In the genomic region with DNA sequence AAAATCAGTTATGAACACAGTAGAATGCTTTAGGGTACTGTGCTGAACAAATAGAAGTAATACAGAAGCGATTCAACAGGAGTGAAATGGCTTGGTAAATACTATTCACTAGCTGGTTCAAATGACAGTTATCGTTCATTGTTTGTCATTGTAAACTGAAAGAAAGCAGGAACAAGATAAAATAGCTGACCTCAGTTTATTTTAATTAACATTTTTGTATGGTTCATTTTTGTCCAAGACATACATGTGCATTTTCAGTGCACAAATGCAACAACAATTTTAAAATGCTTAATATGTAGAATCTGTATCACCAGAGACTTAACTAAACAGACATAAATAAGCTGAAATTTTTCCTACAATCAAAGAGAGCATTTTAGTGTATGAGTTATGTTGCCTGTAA, we compare ENCODE assay signal across 18 cellular contexts. TPM values are rescaled to one million over a fixed set of nuclear protein-coding genes. Genes with fewer than 3 reads are reported as not detected.
A peak's percentile ranks its signal among the peaks of the same experiment; 100 is the strongest.
DNase-seq lines count a peak whose midpoint lies in the region; ATAC-seq, FAIRE-seq and TF ChIP-seq lines count a peak whose summit lies in the region.
"Had no signal": no experiment of that assay in that cellular context is flagged by ENCODE, and none has a peak within 500 bp of the region (broad histone marks: within the 10 kb centered on the region; RNA-seq: fewer than 3 reads in every experiment).

No MANE protein-coding gene starts in this region.

- intact Hi-C loops in HepG2 (cut with micrococcal nuclease; ENCODE audit: unreplicated experiment) (no loop called here), right lobe of liver (cut with DNase I) (no loop called here)
- intact Hi-C loops in activated CD4-positive, alpha-beta T cell treated with anti-CD3 and anti-CD28 coated beads for 36 hours (cut with DNase I, micrococcal nuclease), result no loop called here

- no peaks in the 10 kb centered on the region for H3K79me2 ChIP-seq in HepG2 (ENCODE audit: insufficient read depth, low read length)

- CTCF ChIA-PET in HepG2 (lab: Yijun Ruan, JAX; ENCODE audit: low intra/inter-chr PET ratio, low total read pairs), result no interaction called here
- CTCF ChIA-PET in activated CD4-positive, alpha-beta T cell treated with anti-CD3 and anti-CD28 coated beads for 36 hours (lab: Charles Lee), result interaction anchor here (1.3 kb wide), 1 partner anchor 14 kb away, joined by 5 read pairs; no protein-coding TSS in a partner anchor

- H3K36me3 ChIP-seq in HepG2 (replicated peaks in 1 of 2; ENCODE audit: control insufficient read depth in 1 of 2, insufficient read depth in 2 of 2, low read length in 2 of 2) (no peaks in the 10 kb centered on the region), right lobe of liver (no peaks in the 10 kb centered on the region)
- H3K36me3 ChIP-seq: BE2C, HAP-1 had no signal

- H3K4me3 ChIP-seq in HepG2 (replicated peaks in 1 of 3; ENCODE audit: insufficient read depth in 1 of 3, low read depth in 2 of 3, low read length in 3 of 3) (no peak overlapping the region), right lobe of liver (no peak overlapping the region)
- H3K4me3 ChIP-seq: HAP-1 had no signal

- TF ChIP-seq CTCF in HepG2 (CRISPR knock-in tag; IDR thresholded peaks at IDR 0.05), result no peak
- no peak for TF ChIP-seq CTCF in right lobe of liver (IDR thresholded peaks at IDR 0.05)

- no peaks in the 10 kb centered on the region for H4K20me1 ChIP-seq in HepG2 (ENCODE audit: insufficient read depth, low read length)

- H3K4me1 ChIP-seq in HepG2 (ENCODE audit: insufficient read depth, low read length) (no peaks in the 10 kb centered on the region), right lobe of liver (peaks cover 0 to 4% (median 0%) of the 10 kb centered on the region in 4 donors)
- H3K4me1 ChIP-seq: BE2C, HAP-1 had no signal

- H3K4me3 Mint-ChIP-seq in activated CD4-positive, alpha-beta T cell treated with anti-CD3 and anti-CD28 coated beads for 36 hours, result no peak overlapping the region
- H3K4me3 Mint-ChIP-seq: CD4-positive, alpha-beta memory T cell had no signal

- in situ Hi-C loops in HepG2 (cut with HindIII; ENCODE audit: extremely low pct_ligation_motif_present, low pct_unique_long_range_greater_than_20kb), result no loop called here

- H3K36me3 Mint-ChIP-seq in activated CD4-positive, alpha-beta T cell treated with anti-CD3 and anti-CD28 coated beads for 36 hours (ENCODE audit: low read depth), result no peaks in the 10 kb centered on the region
- H3K36me3 Mint-ChIP-seq: CD4-positive, alpha-beta memory T cell had no signal

- H3K27ac ChIP-seq in HepG2 (ENCODE audit: extremely low read length, insufficient read depth, low read length), result no peak overlapping the region
- H3K27ac ChIP-seq in right lobe of liver, result no peak overlapping the region
- H3K27ac ChIP-seq: C4-2B, HL-60 had no signal

- no peaks in the 10 kb centered on the region for H3K4me1 Mint-ChIP-seq in activated CD4-positive, alpha-beta T cell treated with anti-CD3 and anti-CD28 coated beads for 36 hours
- H3K4me1 Mint-ChIP-seq: CD4-positive, alpha-beta memory T cell had no signal

- no peak for TF ChIP-seq POLR2A in HepG2 (IDR thresholded peaks at IDR 0.05; ENCODE audit: insufficient read depth in 1 of 2, low read depth in 2 of 2, low read length in 2 of 2)
- no peak for TF ChIP-seq POLR2A in right lobe of liver (IDR thresholded peaks at IDR 0.05)

- no TSS peak for BruUV-seq in HepG2 (replicated peaks; lab: Mats Ljungman, UMichigan)

- no peak overlapping the region for H3K4me2 ChIP-seq in HepG2 (ENCODE audit: low read depth, low read length)

- no peak for TF ChIP-seq RAD21 in HepG2 (CRISPR knock-in tag; IDR thresholded peaks at IDR 0.05)

- POLR2A ChIA-PET in HepG2 (lab: Yijun Ruan, JAX), result no interaction called here
- POLR2A ChIA-PET in activated CD4-positive, alpha-beta T cell treated with anti-CD3 and anti-CD28 coated beads for 36 hours (lab: Charles Lee), result no interaction called here

- H3K9me3 Mint-ChIP-seq in activated CD4-positive, alpha-beta T cell treated with anti-CD3 and anti-CD28 coated beads for 36 hours (ENCODE audit: low read depth), result no peaks in the 10 kb centered on the region

- 0% methylated on average over 2 of the region's 2 CpGs for WGBS in HepG2 (ENCODE audit: low lambda C conversion rate)
- WGBS in right lobe of liver (ENCODE audit: insufficient coverage, low coverage, low lambda C conversion rate, missing lambda C conversion rate), result 37% methylated on average over 2 of the region's 2 CpGs

- FAIRE-seq in HepG2 (lab: Jason Lieb, UNC), result no peak
- FAIRE-seq: A204.1, GM12892 had no signal

- H3K27ac Mint-ChIP-seq in activated CD4-positive, alpha-beta T cell treated with anti-CD3 and anti-CD28 coated beads for 36 hours, result no peak overlapping the region
- H3K27ac Mint-ChIP-seq: CD4-positive, alpha-beta memory T cell had no signal

- H3K9ac ChIP-seq in HepG2 (ENCODE audit: insufficient read depth, low read depth, low read length), result no peak overlapping the region

- H3K9me3 ChIP-seq in HepG2 (ENCODE audit: low read length) (no peaks in the 10 kb centered on the region), right lobe of liver (no peaks in the 10 kb centered on the region)
- H3K9me3 ChIP-seq: BE2C, HAP-1 had no signal

- DNase-seq in HepG2 (ENCODE audit: low spot score) (no peak), right lobe of liver (no peak), NCI-H146 treated with DMSO at 0.1 percent for 48 hours (lab: John Stamatoyannopoulos, UW; ENCODE audit: unreplicated experiment) (peak; percentile 27), NCI-H748 treated with DMSO at 0.1 percent for 48 hours (lab: John Stamatoyannopoulos, UW) (peak; percentile 44), cerebellar nuclear complex (lab: John Stamatoyannopoulos, UW) (no peak)
- DNase-seq in activated CD4-positive, alpha-beta T cell treated with anti-CD3 and anti-CD28 coated beads for 36 hours, result no peak
- DNase-seq in stimulated activated naive CD4-positive, alpha-beta T cell (lab: John Stamatoyannopoulos, UW), result no peak
- DNase-seq: BE2C; CD4-positive, alpha-beta memory T cell; DND-41; GDM1; GOT3 had no signal

- TF ChIP-seq EP300 in HepG2 (IDR thresholded peaks at IDR 0.05; ENCODE audit: low read depth in 2 of 2, low read length in 2 of 2) (no peak), HepG2 (CRISPR knock-in tag; IDR thresholded peaks at IDR 0.05; ENCODE audit: borderline replicate concordance) (no peak)

- no peaks in the 10 kb centered on the region for H3K27me3 Mint-ChIP-seq in activated CD4-positive, alpha-beta T cell treated with anti-CD3 and anti-CD28 coated beads for 36 hours
- H3K27me3 Mint-ChIP-seq: CD4-positive, alpha-beta memory T cell had no signal

- no peak overlapping the region for H2AFZ ChIP-seq in HepG2 (ENCODE audit: low read length)

- ATAC-seq in HepG2 (no peak), right lobe of liver (no peak)
- no peak for ATAC-seq in activated CD4-positive, alpha-beta T cell treated with anti-CD3 and anti-CD28 coated beads for 36 hours

- no peaks in the 10 kb centered on the region for H3K27me3 ChIP-seq in HepG2 (ENCODE audit: control insufficient read depth in 1 of 2, insufficient read depth in 2 of 2, low read length in 2 of 2)
- H3K27me3 ChIP-seq in right lobe of liver, result no peaks in the 10 kb centered on the region

TF ChIP-seq in HepG2, 621 proteins besides CTCF, POLR2A, EP300 and RAD21:
- TF ChIP-seq MYC (CRISPR knock-in tag; IDR thresholded peaks at IDR 0.05; ENCODE audit: borderline replicate concordance) (no peak), MAFK (conservative IDR thresholded peaks at IDR 0.05 in 1 of 2, IDR thresholded peaks at IDR 0.05 in 1 of 2; ENCODE audit: low read length in 2 of 2) (peak in 1 of 2 experiments; percentile 63; a peak in 2 of 4 replicates), MAFF (IDR thresholded peaks at IDR 0.05; ENCODE audit: low read depth, low read length) (peak; percentile 32; the same call in 1 of the 2 replicates)
- TF ChIP-seq, protein P1, sequence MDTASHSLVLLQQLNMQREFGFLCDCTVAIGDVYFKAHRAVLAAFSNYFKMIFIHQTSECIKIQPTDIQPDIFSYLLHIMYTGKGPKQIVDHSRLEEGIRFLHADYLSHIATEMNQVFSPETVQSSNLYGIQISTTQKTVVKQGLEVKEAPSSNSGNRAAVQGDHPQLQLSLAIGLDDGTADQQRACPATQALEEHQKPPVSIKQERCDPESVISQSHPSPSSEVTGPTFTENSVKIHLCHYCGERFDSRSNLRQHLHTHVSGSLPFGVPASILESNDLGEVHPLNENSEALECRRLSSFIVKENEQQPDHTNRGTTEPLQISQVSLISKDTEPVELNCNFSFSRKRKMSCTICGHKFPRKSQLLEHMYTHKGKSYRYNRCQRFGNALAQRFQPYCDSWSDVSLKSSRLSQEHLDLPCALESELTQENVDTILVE (CRISPR knock-in tag; IDR thresholded peaks at IDR 0.05), result no peak

RNA-seq across cellular contexts. Expression of a gene that starts 49.9 kb away (rescaled TPM):
- total RNA-seq in HepG2 (2016; rRNA removed; fragmentation: Illumina TruSeq; extraction: Trizol) (not detected in 2 replicates), right lobe of liver (not detected)
- total RNA-seq in HepG2 (2016; cell fraction: cytosol; rRNA removed; fragmentation: Illumina TruSeq; extraction: Trizol; ENCODE audit: low read depth), result not detected in 2 replicates
- not detected in 2 replicates for total RNA-seq in HepG2 (2016; cell fraction: insoluble cytoplasmic fraction; rRNA removed; fragmentation: Illumina TruSeq; extraction: Trizol)
- not detected in 2 replicates for total RNA-seq in HepG2 (2016; cell fraction: membrane; rRNA removed; fragmentation: Illumina TruSeq; extraction: Trizol)
- total RNA-seq in HepG2 (2016; cell fraction: nucleus; rRNA removed; fragmentation: Illumina TruSeq; extraction: Trizol), result not detected in 2 replicates
- polyA plus RNA-seq in HepG2 (2011; rRNA removed), result not detected in 2 replicates
- polyA plus RNA-seq in HepG2 (2011; cell fraction: cytosol; rRNA removed), result not detected in 2 replicates
- not detected in 2 replicates for polyA plus RNA-seq in HepG2 (2011; cell fraction: nucleus; rRNA removed)
- polyA plus RNA-seq in HepG2 (2012), result not detected in 2 replicates
- polyA plus RNA-seq in HepG2 (2016; cell fraction: cytosol; fragmentation: Illumina TruSeq; extraction: Trizol; ENCODE audit: low read depth), result not detected in 2 replicates
- polyA plus RNA-seq in HepG2 (2016; cell fraction: insoluble cytoplasmic fraction; fragmentation: Illumina TruSeq; extraction: Trizol; ENCODE audit: low read depth), result not detected in 2 replicates
- polyA plus RNA-seq in HepG2 (2016; cell fraction: membrane; fragmentation: Illumina TruSeq; extraction: Trizol; ENCODE audit: low read depth), result not detected in 2 replicates
- polyA plus RNA-seq in HepG2 (2016; cell fraction: nucleus; fragmentation: Illumina TruSeq; extraction: Trizol; ENCODE audit: insufficient read depth, low read depth), result not detected in 2 replicates
- 45.9 TPM in 1 of 2 replicates, not detected in the other for polyA minus RNA-seq in HepG2 (2011; rRNA and poly(A)+ RNA removed; ENCODE audit: low replicate concordance)
- polyA minus RNA-seq in HepG2 (2011; cell fraction: cytosol; rRNA and poly(A)+ RNA removed), result 0.79 and 0.97 TPM in 2 replicates
- polyA minus RNA-seq in HepG2 (2011; cell fraction: nucleus; rRNA and poly(A)+ RNA removed), result not detected in 2 replicates
- total RNA-seq in activated CD4-positive, alpha-beta T cell treated with anti-CD3 and anti-CD28 coated beads for 36 hours, result not detected
- total RNA-seq: CD4-positive, alpha-beta memory T cell had no signal
- polyA plus RNA-seq: AG04450; CD4-positive, alpha-beta memory T cell had no signal

Comparison
In these comparisons a context has a peak if more than half of its experiments do, and no peak if none do; other contexts are left out.
1. DNase-seq: peak in NCI-H146 treated with DMSO at 0.1 percent for 48 hours (single experiment) and NCI-H748 treated with DMSO at 0.1 percent for 48 hours (single experiment); none in HepG2 (single experiment), right lobe of liver (0 of 3), cerebellar nuclear complex (0 of 2), activated CD4-positive, alpha-beta T cell treated with anti-CD3 and anti-CD28 coated beads for 36 hours (single experiment) and stimulated activated naive CD4-positive, alpha-beta T cell (0 of 6).